8 cellular contexts compared by ENCODE assay signal in the genomic region with DNA sequence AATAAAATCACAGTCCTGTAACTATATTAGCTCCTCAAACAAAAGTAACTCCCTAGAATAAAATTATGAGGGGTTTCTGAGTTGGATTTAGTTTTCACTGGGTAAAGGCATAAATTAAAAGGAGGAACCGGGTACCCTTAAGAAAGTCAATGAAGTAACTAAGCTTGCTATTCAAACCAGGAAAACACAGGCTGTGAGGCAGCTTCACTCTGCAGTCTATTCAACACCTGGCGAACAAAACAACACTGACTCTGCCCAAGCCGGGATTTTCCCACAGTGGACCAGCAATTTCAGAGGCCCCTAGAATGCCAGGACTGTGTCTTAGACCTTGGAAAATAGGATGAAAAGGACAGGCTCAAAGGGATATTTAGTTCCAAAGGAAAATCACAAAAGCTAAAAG. TPM values are rescaled to one million over a fixed set of nuclear protein-coding genes. Genes with fewer than 3 reads are reported as not detected.
A peak's percentile ranks its signal among the peaks of the same experiment; 100 is the strongest.
DNase-seq lines count a peak whose midpoint lies in the region; ATAC-seq lines count a peak whose summit lies in the region.

No MANE protein-coding gene starts in this region.

- H3K36me3 Mint-ChIP-seq in activated naive CD8-positive, alpha-beta T cell treated with anti-CD3 and anti-CD28 coated beads, Interleukin-2, amount 10 ng/mL, durations not matched to agents 7 days and 5 days: no peaks in the 10 kb centered on the region
- H3K36me3 Mint-ChIP-seq in memory B cell: peaks cover 5% of the 10 kb centered on the region

- H3K27me3 ChIP-seq in GM23248 (replicated peaks; ENCODE audit: insufficient read depth): no peaks in the 10 kb centered on the region

- in situ Hi-C loops in GM23248 (cut with MboI) (no loop called here), KBM-7 (cut with MboI; ENCODE audit: low pct_unique_long_range_greater_than_20kb, low sequenced_read_pairs) (no loop called here)

- no peaks in the 10 kb centered on the region; the same call in 1 of the 2 replicates for H3K79me2 ChIP-seq in GM23248 (ENCODE audit: insufficient read depth)

- H3K9me3 Mint-ChIP-seq in activated naive CD8-positive, alpha-beta T cell treated with anti-CD3 and anti-CD28 coated beads, Interleukin-2, amount 10 ng/mL, durations not matched to agents 7 days and 5 days: no peaks in the 10 kb centered on the region
- no peaks in the 10 kb centered on the region for H3K9me3 Mint-ChIP-seq in memory B cell

- peaks cover 57% of the 10 kb centered on the region for H3K4me1 Mint-ChIP-seq in activated naive CD8-positive, alpha-beta T cell treated with anti-CD3 and anti-CD28 coated beads, Interleukin-2, amount 10 ng/mL, durations not matched to agents 7 days and 5 days
- H3K4me1 Mint-ChIP-seq in memory B cell: peaks cover 50% of the 10 kb centered on the region

- POLR2A ChIA-PET in activated naive CD8-positive, alpha-beta T cell treated with anti-CD3 and anti-CD28 coated beads, Interleukin-2, amount 10 ng/mL, durations not matched to agents 7 days and 5 days (lab: Charles Lee): interaction anchor here (4.2 kb wide), 1 partner anchor 25 kb away, joined by 28 read pairs; the partner anchor contains the start of gene CREB1

- no peak overlapping the region for H3K27ac Mint-ChIP-seq in activated naive CD8-positive, alpha-beta T cell treated with anti-CD3 and anti-CD28 coated beads, Interleukin-2, amount 10 ng/mL, durations not matched to agents 7 days and 5 days
- peak overlapping the region; percentile 80 for H3K27ac Mint-ChIP-seq in memory B cell

- H3K4me3 Mint-ChIP-seq in activated naive CD8-positive, alpha-beta T cell treated with anti-CD3 and anti-CD28 coated beads, Interleukin-2, amount 10 ng/mL, durations not matched to agents 7 days and 5 days: peak overlapping the region; percentile 2
- peak overlapping the region; percentile 19 for H3K4me3 Mint-ChIP-seq in memory B cell

- 49 to 50% methylated on average over 3 of the region's 3 CpGs for WGBS in GM23248 (ENCODE audit: low coverage in 1 of 2, low lambda C conversion rate in 2 of 2, missing lambda C conversion rate in 2 of 2), 2 experiments

- peak overlapping the region; percentile 67 for H3K4me2 ChIP-seq in GM23248 (ENCODE audit: unreplicated experiment)

- H3K27me3 Mint-ChIP-seq in activated naive CD8-positive, alpha-beta T cell treated with anti-CD3 and anti-CD28 coated beads, Interleukin-2, amount 10 ng/mL, durations not matched to agents 7 days and 5 days: no peaks in the 10 kb centered on the region
- H3K27me3 Mint-ChIP-seq in memory B cell: no peaks in the 10 kb centered on the region

- H3K4me3 ChIP-seq in GM23248: peak overlapping the region; percentile 23

- no peak for ATAC-seq in activated naive CD8-positive, alpha-beta T cell treated with anti-CD3 and anti-CD28 coated beads, Interleukin-2, amount 10 ng/mL, durations not matched to agents 7 days and 5 days (ENCODE audit: low read depth)
- peak; percentile 21 for ATAC-seq in memory B cell (ENCODE audit: low read depth)

- peak overlapping the region; percentile 65; the same call in 1 of the 2 replicates for H2AFZ ChIP-seq in GM23248

- DNase-seq in Ammon's horn (ENCODE audit: low spot score) (peak; percentile 2), GM23248 (no peak), memory B cell (ENCODE audit: low spot score in 2 of 2) (no peak), islet precursor cell (no peak), KBM-7 (no peak), COLO829 (ENCODE audit: low spot score) (no peak)
- DNase-seq in activated naive CD8-positive, alpha-beta T cell treated with anti-CD3 and anti-CD28 coated beads, Interleukin-2, amount 10 ng/mL, durations not matched to agents 7 days and 5 days: no peak
- no peak for DNase-seq in activated effector memory CD4-positive, alpha-beta T cell treated with Interleukin-2 at 50 U/mL for 16 hours

- H3F3A ChIP-seq in GM23248 (ENCODE audit: insufficient read depth): peaks cover 39% of the 10 kb centered on the region

- peaks cover 43% of the 10 kb centered on the region for H3K4me1 ChIP-seq in GM23248 (ENCODE audit: insufficient read depth)

- H4K20me1 ChIP-seq in GM23248 (ENCODE audit: insufficient read depth): no peaks in the 10 kb centered on the region

- peak overlapping the region; percentile 66 for H3K9ac ChIP-seq in GM23248

- H3K27ac ChIP-seq in GM23248: peak overlapping the region; percentile 90

- H3K36me3 ChIP-seq in GM23248 (ENCODE audit: low read depth): no peaks in the 10 kb centered on the region

- no peaks in the 10 kb centered on the region for H3K9me2 ChIP-seq in GM23248 (ENCODE audit: insufficient read depth)

- no peaks in the 10 kb centered on the region for H3K9me3 ChIP-seq in GM23248 (ENCODE audit: low read depth)

RNA-seq across cellular contexts. Expression of gene CREB1, which starts 24.6 kb away (rescaled TPM):
- 44.5 and 71.8 TPM in 2 replicates for total RNA-seq in GM23248 (2014; rRNA removed; shearing (Covaris generic))
- polyA plus RNA-seq in GM23248 (2016; fragmentation: Nextera tagmentation; extraction: Ambion mirVana): 35.9 and 37.7 TPM in 2 replicates
- 100 to 1,000 TPM in 1 of 2 experiments, 10 to 100 TPM in 1; 97.5 to 101 TPM for total RNA-seq in activated naive CD8-positive, alpha-beta T cell treated with anti-CD3 and anti-CD28 coated beads, Interleukin-2, amount 10 ng/mL, durations not matched to agents 7 days and 5 days
